15 cellular contexts compared by ENCODE assay signal in genomic region chr9:109912726-109913460, GRCh38.
DNase-seq lines count a peak whose midpoint lies in the region; ATAC-seq, FAIRE-seq and TF ChIP-seq lines count a peak whose summit lies in the region.
"Had no signal": no experiment of that assay in that cellular context is flagged by ENCODE, and none has a peak within 500 bp of the region (broad histone marks: within the 10 kb centered on the region; RNA-seq: fewer than 3 reads in every experiment).

No MANE protein-coding gene starts in this region.

- no peaks in the 10 kb centered on the region for H3K36me3 Mint-ChIP-seq in neural progenitor cell

- FAIRE-seq in GM12892 (lab: Jason Lieb, UNC): peak; percentile 56

- H3K9me3 ChIP-seq in SU-DHL-6 (ENCODE audit: insufficient read depth, low read length) (no peaks in the 10 kb centered on the region), parathyroid adenoma (ENCODE audit: control insufficient read depth, low read length) (no peaks in the 10 kb centered on the region), neural progenitor cell (ENCODE audit: low read depth) (no peaks in the 10 kb centered on the region)

- ATAC-seq in GM21723 (IDR thresholded peaks at IDR 0.05; ENCODE audit: unreplicated experiment) (peak; percentile 53), HG02973 (IDR thresholded peaks at IDR 0.05; ENCODE audit: unreplicated experiment) (no peak)
- ATAC-seq: activated T-cell treated with anti-CD3 and anti-CD28 coated beads, Interleukin-2, amount 50 U/mL, for 4 hours; effector memory CD8-positive, alpha-beta T cell; HCT116 had no signal

- TF ChIP-seq CTCF in SU-DHL-6 (IDR thresholded peaks at IDR 0.05; ENCODE audit: insufficient read depth, low read length, poor library complexity, severe bottlenecking) (no peak), parathyroid adenoma (IDR thresholded peaks at IDR 0.05) (no peak), neural progenitor cell (IDR thresholded peaks at IDR 0.05) (no peak)

- DNase-seq in GM12892 (ENCODE audit: insufficient read length) (no peak), neural progenitor cell (ENCODE audit: low spot score) (no peak), medulla oblongata (ENCODE audit: extremely low spot score) (no peak), HuH-7.5 (ENCODE audit: low spot score) (no peak)
- DNase-seq: activated T-cell treated with anti-CD3 and anti-CD28 coated beads, Interleukin-2, amount 50 U/mL, for 4 hours; effector memory CD8-positive, alpha-beta T cell; GDM1; KG1; midbrain; stimulated activated CD4-positive, alpha-beta T cell treated with anti-CD3 and anti-CD28 coated beads, Interleukin-4, amount 100 ng/mL, for 4 hours had no signal

- no peaks in the 10 kb centered on the region for H3K4me1 ChIP-seq in parathyroid adenoma
- no peaks in the 10 kb centered on the region for H3K4me1 ChIP-seq in neural progenitor cell

- H2AFZ ChIP-seq in SU-DHL-6 (ENCODE audit: low read depth, low read length, severe bottlenecking): peak overlapping the region; percentile 0
- no peak overlapping the region for H2AFZ ChIP-seq in parathyroid adenoma
- no peak overlapping the region for H2AFZ ChIP-seq in neural progenitor cell (replicated peaks)

- H3K27ac ChIP-seq in SU-DHL-6 (ENCODE audit: low read depth, low read length): peak overlapping the region; percentile 99
- peak overlapping the region; percentile 75 for H3K27ac ChIP-seq in parathyroid adenoma
- no peak overlapping the region for H3K27ac ChIP-seq in neural progenitor cell

- H3K27ac Mint-ChIP-seq in neural progenitor cell: no peak overlapping the region
- H3K27ac Mint-ChIP-seq: effector memory CD8-positive, alpha-beta T cell had no signal

- H3K4me2 ChIP-seq in SU-DHL-6 (ENCODE audit: low read depth, low read length, poor library complexity, severe bottlenecking) (peak overlapping the region; percentile 72), parathyroid adenoma (ENCODE audit: low read length) (no peak overlapping the region), neural progenitor cell (no peak overlapping the region)

- peaks cover 87% of the 10 kb centered on the region for H3F3A ChIP-seq in SU-DHL-6 (ENCODE audit: insufficient read depth)
- H3F3A ChIP-seq in neural progenitor cell (ENCODE audit: low read depth): no peaks in the 10 kb centered on the region

- no peak overlapping the region for H3K4me3 Mint-ChIP-seq in neural progenitor cell
- H3K4me3 Mint-ChIP-seq: activated T-cell treated with anti-CD3 and anti-CD28 coated beads, Interleukin-2, amount 50 U/mL, for 4 hours; effector memory CD8-positive, alpha-beta T cell had no signal

- no peaks in the 10 kb centered on the region for H3K27me3 Mint-ChIP-seq in neural progenitor cell (ENCODE audit: insufficient read depth, low read depth)
- H3K27me3 Mint-ChIP-seq: effector memory CD8-positive, alpha-beta T cell had no signal

- no peaks in the 10 kb centered on the region for H3K79me2 ChIP-seq in SU-DHL-6 (ENCODE audit: insufficient read depth, low read length)
- H3K79me2 ChIP-seq in parathyroid adenoma: no peaks in the 10 kb centered on the region
- H3K79me2 ChIP-seq in neural progenitor cell (ENCODE audit: low read depth): no peaks in the 10 kb centered on the region

- H3K36me3 ChIP-seq in SU-DHL-6 (ENCODE audit: low read length): no peaks in the 10 kb centered on the region
- no peaks in the 10 kb centered on the region for H3K36me3 ChIP-seq in parathyroid adenoma (ENCODE audit: control insufficient read depth, insufficient read depth, low read length)
- no peaks in the 10 kb centered on the region for H3K36me3 ChIP-seq in neural progenitor cell

- H4K20me1 ChIP-seq in SU-DHL-6 (ENCODE audit: low read depth, low read length) (no peaks in the 10 kb centered on the region), neural progenitor cell (ENCODE audit: low read depth) (no peaks in the 10 kb centered on the region)

- no peaks in the 10 kb centered on the region for H3K9me2 ChIP-seq in SU-DHL-6 (replicated peaks; ENCODE audit: insufficient read depth, low read length)

- H3K4me3 ChIP-seq in SU-DHL-6 (ENCODE audit: insufficient read depth, low read length, poor library complexity, severe bottlenecking): peak overlapping the region; percentile 0
- H3K4me3 ChIP-seq in parathyroid adenoma (ENCODE audit: low read depth, low read length): no peak overlapping the region
- H3K4me3 ChIP-seq in neural progenitor cell: no peak overlapping the region

- H3K27me3 ChIP-seq in SU-DHL-6 (ENCODE audit: low read length): no peaks in the 10 kb centered on the region
- H3K27me3 ChIP-seq in parathyroid adenoma (ENCODE audit: control insufficient read depth, insufficient read depth, low read length): no peaks in the 10 kb centered on the region
- no peaks in the 10 kb centered on the region for H3K27me3 ChIP-seq in neural progenitor cell

- no peaks in the 10 kb centered on the region for H3K9me3 Mint-ChIP-seq in neural progenitor cell
- H3K9me3 Mint-ChIP-seq: activated T-cell treated with anti-CD3 and anti-CD28 coated beads, Interleukin-2, amount 50 U/mL, for 4 hours; effector memory CD8-positive, alpha-beta T cell had no signal

- peaks cover 3% of the 10 kb centered on the region for H3K4me1 Mint-ChIP-seq in neural progenitor cell

- no peak for TF ChIP-seq POLR2A in GM12892 (IDR thresholded peaks at IDR 0.05; ENCODE audit: low read depth, low read length)

- H3K9ac ChIP-seq in SU-DHL-6 (ENCODE audit: low read length) (peak overlapping the region; percentile 60), parathyroid adenoma (no peak overlapping the region), neural progenitor cell (no peak overlapping the region)
